Comparison of ENCODE assay signal across 30 cellular contexts in genomic region chr13:67996101-67996500, GRCh38.
"Had no signal": no experiment of that assay in that cellular context is flagged by ENCODE, and none has a peak within 500 bp of the region (broad histone marks: within the 10 kb centered on the region; RNA-seq: fewer than 3 reads in every experiment).

No MANE protein-coding gene starts in this region.

- H3K27ac Mint-ChIP-seq: activated CD4-positive, alpha-beta memory T cell treated with anti-CD3 and anti-CD28 coated beads, Interleukin-2, amount 10 ng/mL, durations not matched to agents 7 days and 5 days; activated CD4-positive, alpha-beta T cell treated with anti-CD3 and anti-CD28 coated beads, Interleukin-2, amount 10 ng/mL, durations not matched to agents 7 days and 5 days; activated naive CD4-positive, alpha-beta T cell treated with anti-CD3 and anti-CD28 coated beads, Interleukin-2, amount 10 ng/mL, durations not matched to agents 7 days and 5 days; activated naive CD4-positive, alpha-beta T cell treated with anti-CD3 and anti-CD28 coated beads, Interleukin-2, amount 50 U/mL, for 72 hours; activated naive CD8-positive, alpha-beta T cell treated with anti-CD3 and anti-CD28 coated beads, Interleukin-2, amount 10 ng/mL, durations not matched to agents 7 days and 5 days; activated T-cell treated with anti-CD3 and anti-CD28 coated beads, Interleukin-2, amount 50 U/mL, for 24 hours; activated T-cell treated with anti-CD3 and anti-CD28 coated beads, Interleukin-2, amount 50 U/mL, for 72 hours; brain; effector memory CD8-positive, alpha-beta T cell; WTC11 had no signal

- H3K9me3 ChIP-seq: ascending aorta, breast epithelium, esophagus muscularis mucosa, gastroesophageal sphincter had no signal

- H3K36me3 ChIP-seq: ascending aorta, breast epithelium, cardiac muscle cell, esophagus muscularis mucosa, gastroesophageal sphincter had no signal

- H3K4me3 Mint-ChIP-seq: activated CD4-positive, alpha-beta memory T cell treated with anti-CD3 and anti-CD28 coated beads, Interleukin-2, amount 10 ng/mL, durations not matched to agents 7 days and 5 days; activated CD4-positive, alpha-beta T cell treated with anti-CD3 and anti-CD28 coated beads, Interleukin-2, amount 10 ng/mL, durations not matched to agents 7 days and 5 days; activated naive CD4-positive, alpha-beta T cell treated with anti-CD3 and anti-CD28 coated beads, Interleukin-2, amount 10 ng/mL, durations not matched to agents 7 days and 5 days; activated naive CD8-positive, alpha-beta T cell treated with anti-CD3 and anti-CD28 coated beads, Interleukin-2, amount 10 ng/mL, durations not matched to agents 7 days and 5 days; activated T-cell treated with anti-CD3 and anti-CD28 coated beads, Interleukin-2, amount 50 U/mL, for 24 hours; activated T-cell treated with anti-CD3 and anti-CD28 coated beads, Interleukin-2, amount 50 U/mL, for 72 hours; brain; central memory CD8-positive, alpha-beta T cell; effector memory CD8-positive, alpha-beta T cell; WTC11 had no signal

- ATAC-seq: activated naive CD4-positive, alpha-beta T cell treated with anti-CD3 and anti-CD28 coated beads, Interleukin-2, amount 50 U/mL, for 72 hours; activated T-cell treated with anti-CD3 and anti-CD28 coated beads, Interleukin-2, amount 50 U/mL, for 72 hours; effector memory CD8-positive, alpha-beta T cell; gastroesophageal sphincter; WTC11 had no signal

- H3K36me3 Mint-ChIP-seq: activated naive CD4-positive, alpha-beta T cell treated with anti-CD3 and anti-CD28 coated beads, Interleukin-2, amount 10 ng/mL, durations not matched to agents 7 days and 5 days; activated naive CD8-positive, alpha-beta T cell treated with anti-CD3 and anti-CD28 coated beads, Interleukin-2, amount 10 ng/mL, durations not matched to agents 7 days and 5 days; brain; WTC11 had no signal

- DNase-seq: activated CD4-positive, alpha-beta memory T cell treated with anti-CD3 and anti-CD28 coated beads, Interleukin-2, amount 10 ng/mL, durations not matched to agents 7 days and 5 days; activated CD4-positive, alpha-beta T cell treated with anti-CD3 and anti-CD28 coated beads for 1 hour; activated CD4-positive, alpha-beta T cell treated with anti-CD3 and anti-CD28 coated beads for 4 hours; activated CD4-positive, alpha-beta T cell treated with anti-CD3 and anti-CD28 coated beads, Interleukin-2, amount 10 ng/mL, durations not matched to agents 7 days and 5 days; activated CD4-positive, alpha-beta T cell treated with anti-CD3 and anti-CD28 coated beads, Interleukin-2, amount 50 U/mL, for 4 hours; activated CD8-positive, alpha-beta memory T cell treated with anti-CD3 and anti-CD28 coated beads, Interleukin-2, amount 50 U/mL, for 48 hours; activated gamma-delta T cell; activated naive CD4-positive, alpha-beta T cell; activated naive CD4-positive, alpha-beta T cell treated with anti-CD3 and anti-CD28 coated beads, Interleukin-2, amount 10 ng/mL, durations not matched to agents 7 days and 5 days; activated naive CD8-positive, alpha-beta T cell treated with anti-CD3 and anti-CD28 coated beads, Interleukin-2, amount 10 ng/mL, durations not matched to agents 7 days and 5 days; activated T-cell treated with anti-CD3 and anti-CD28 coated beads for 4 hours; activated T-cell treated with anti-CD3 and anti-CD28 coated beads, Interleukin-2, amount 50 U/mL, for 24 hours; activated T-cell treated with anti-CD3 and anti-CD28 coated beads, Interleukin-2, amount 50 U/mL, for 72 hours; cortex of kidney; dermis blood vessel endothelial cell; effector CD4-positive, alpha-beta T cell; effector memory CD8-positive, alpha-beta T cell; erythroblast; foreskin melanocyte; T-helper 2 cell had no signal

- H3K9me3 Mint-ChIP-seq: brain, WTC11 had no signal

- H3K4me1 Mint-ChIP-seq: activated CD4-positive, alpha-beta memory T cell treated with anti-CD3 and anti-CD28 coated beads, Interleukin-2, amount 10 ng/mL, durations not matched to agents 7 days and 5 days; activated CD4-positive, alpha-beta T cell treated with anti-CD3 and anti-CD28 coated beads, Interleukin-2, amount 10 ng/mL, durations not matched to agents 7 days and 5 days; activated naive CD4-positive, alpha-beta T cell treated with anti-CD3 and anti-CD28 coated beads, Interleukin-2, amount 10 ng/mL, durations not matched to agents 7 days and 5 days; activated naive CD8-positive, alpha-beta T cell treated with anti-CD3 and anti-CD28 coated beads, Interleukin-2, amount 10 ng/mL, durations not matched to agents 7 days and 5 days; brain; central memory CD8-positive, alpha-beta T cell; WTC11 had no signal

- H3K27me3 ChIP-seq: ascending aorta, breast epithelium, cardiac muscle cell, esophagus muscularis mucosa, gastroesophageal sphincter had no signal

- H3K4me1 ChIP-seq: ascending aorta, breast epithelium, esophagus muscularis mucosa, gastroesophageal sphincter had no signal

- H3K27ac ChIP-seq: ascending aorta, breast epithelium, cardiac muscle cell, esophagus muscularis mucosa, gastroesophageal sphincter, VCaP had no signal

- H3K4me3 ChIP-seq: ascending aorta, breast epithelium, cardiac muscle cell, esophagus muscularis mucosa, gastroesophageal sphincter had no signal

- H3K27me3 Mint-ChIP-seq: activated CD4-positive, alpha-beta memory T cell treated with anti-CD3 and anti-CD28 coated beads, Interleukin-2, amount 10 ng/mL, durations not matched to agents 7 days and 5 days; activated CD4-positive, alpha-beta T cell treated with anti-CD3 and anti-CD28 coated beads, Interleukin-2, amount 10 ng/mL, durations not matched to agents 7 days and 5 days; activated naive CD4-positive, alpha-beta T cell treated with anti-CD3 and anti-CD28 coated beads, Interleukin-2, amount 10 ng/mL, durations not matched to agents 7 days and 5 days; activated naive CD8-positive, alpha-beta T cell treated with anti-CD3 and anti-CD28 coated beads, Interleukin-2, amount 10 ng/mL, durations not matched to agents 7 days and 5 days; activated T-cell treated with anti-CD3 and anti-CD28 coated beads, Interleukin-2, amount 50 U/mL, for 24 hours; brain; central memory CD8-positive, alpha-beta T cell; effector memory CD8-positive, alpha-beta T cell had no signal
